In the genomic region with DNA sequence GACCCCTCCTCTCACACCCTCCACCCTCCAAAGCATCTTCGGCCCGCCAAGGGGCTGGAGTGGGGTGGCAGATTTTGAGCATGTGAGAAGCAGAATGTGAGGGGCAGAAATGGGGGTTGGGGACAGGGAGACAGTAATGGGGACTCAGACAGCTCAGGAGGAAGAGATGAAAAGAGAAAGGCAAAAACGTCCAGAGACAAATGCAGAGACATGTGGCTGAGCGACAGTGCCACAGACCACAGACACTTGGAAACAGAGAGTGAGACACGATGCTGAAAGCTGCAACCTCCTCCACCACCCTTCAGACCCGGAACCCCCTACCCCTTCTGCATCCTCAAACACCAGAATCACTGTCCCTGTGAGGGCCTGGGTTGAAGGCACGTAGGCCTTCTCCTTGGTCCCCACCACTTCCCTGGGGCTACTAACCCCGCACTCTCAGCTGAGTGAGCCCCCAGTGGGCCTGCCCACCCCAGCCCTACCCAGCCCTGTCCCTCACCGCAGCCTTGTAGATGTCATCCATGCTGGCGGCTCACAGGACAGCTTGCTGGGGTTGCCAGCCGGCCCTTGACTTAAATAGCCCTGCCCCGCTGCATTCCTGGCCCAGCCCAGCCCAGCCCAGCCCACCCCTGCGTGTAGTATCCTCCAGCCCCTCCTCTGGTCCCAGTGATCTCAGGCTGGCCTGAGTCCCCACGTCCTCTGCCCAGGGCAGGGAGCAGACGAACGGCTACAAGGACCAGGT, we compare ENCODE assay signal across 9 cellular contexts. TPM values are rescaled to one million over a fixed set of nuclear protein-coding genes. Genes with fewer than 3 reads are reported as not detected.
DNase-seq lines count a peak whose midpoint lies in the region; ATAC-seq and TF ChIP-seq lines count a peak whose summit lies in the region.
"Had no signal": no experiment of that assay in that cellular context is flagged by ENCODE, and none has a peak within 500 bp of the region (broad histone marks: within the 10 kb centered on the region; RNA-seq: fewer than 3 reads in every experiment).

A gene (minus strand): TSS at position 546 of the 739 bp plus-strand sequence. CDS start 26 bp downstream, at position 520.

- intact Hi-C loops in uterus (cut with DNase I; ENCODE audit: low total_unique reads): no loop called here

- ATAC-seq in GM21825 (IDR thresholded peaks at IDR 0.05; ENCODE audit: unreplicated experiment): no peak

- TF ChIP-seq CTCF in uterus (IDR thresholded peaks at IDR 0.05): no peak

- peak within 1 kb of the TSS; percentile 90 to 95 for H3K27ac ChIP-seq in uterus

- H3K36me3 Mint-ChIP-seq in activated naive CD4-positive, alpha-beta T cell treated with anti-CD3 and anti-CD28 coated beads, Interleukin-2, amount 10 ng/mL, durations not matched to agents 7 days and 5 days: peaks cover 19% of the 10 kb centered on the region

- H3K36me3 ChIP-seq in uterus: no peaks in the 10 kb centered on the region

- TF ChIP-seq POLR2A in uterus (IDR thresholded peaks at IDR 0.05): no peak

- H3K9me3 Mint-ChIP-seq in activated naive CD4-positive, alpha-beta T cell treated with anti-CD3 and anti-CD28 coated beads, Interleukin-2, amount 10 ng/mL, durations not matched to agents 7 days and 5 days: no peaks in the 10 kb centered on the region

- H3K9me3 ChIP-seq in mononuclear cell (ENCODE audit: low read depth, low read length) (no peaks in the 10 kb centered on the region), uterus (no peaks in the 10 kb centered on the region)

- no peaks in the 10 kb centered on the region for H3K27me3 Mint-ChIP-seq in activated naive CD4-positive, alpha-beta T cell treated with anti-CD3 and anti-CD28 coated beads, Interleukin-2, amount 10 ng/mL, durations not matched to agents 7 days and 5 days

- H3K4me3 ChIP-seq in mononuclear cell (ENCODE audit: low read length) (peak within 1 kb of the TSS; percentile 76), uterus (peak within 1 kb of the TSS; percentile 89 to 97)

- H3K4me1 Mint-ChIP-seq in activated naive CD4-positive, alpha-beta T cell treated with anti-CD3 and anti-CD28 coated beads, Interleukin-2, amount 10 ng/mL, durations not matched to agents 7 days and 5 days: peaks cover 42% of the 10 kb centered on the region

- H3K27me3 ChIP-seq in mononuclear cell (ENCODE audit: insufficient read depth, low read length) (no peaks in the 10 kb centered on the region), uterus (no peaks in the 10 kb centered on the region)

- H3K4me3 Mint-ChIP-seq in activated naive CD4-positive, alpha-beta T cell treated with anti-CD3 and anti-CD28 coated beads, Interleukin-2, amount 10 ng/mL, durations not matched to agents 7 days and 5 days: peak within 1 kb of the TSS; percentile 85

- H3K4me1 ChIP-seq in mononuclear cell (ENCODE audit: insufficient read depth, low read length) (peaks cover 34% of the 10 kb centered on the region), uterus (peaks cover 0 to 7% of the 10 kb centered on the region in 2 donors)

- CTCF ChIA-PET in activated naive CD4-positive, alpha-beta T cell treated with anti-CD3 and anti-CD28 coated beads, Interleukin-2, amount 10 ng/mL, durations not matched to agents 7 days and 5 days (lab: Charles Lee): interaction anchor here (1.4 to 1.9 kb wide), 2 partner anchors 9 to 41 kb away, joined by 5 to 6 read pairs; a partner anchor contains a TSS

- H3K27ac Mint-ChIP-seq in activated naive CD4-positive, alpha-beta T cell treated with anti-CD3 and anti-CD28 coated beads, Interleukin-2, amount 10 ng/mL, durations not matched to agents 7 days and 5 days: peak within 1 kb of the TSS; percentile 91

- DNase-seq in activated naive CD4-positive, alpha-beta T cell treated with anti-CD3 and anti-CD28 coated beads, Interleukin-2, amount 10 ng/mL, durations not matched to agents 7 days and 5 days: no peak
- no peak for DNase-seq in activated naive CD4-positive, alpha-beta T cell (lab: John Stamatoyannopoulos, UW)
- DNase-seq in cerebellar cortex (ENCODE audit: low spot score) (peak; percentile 45), uterus (no peak), HK-2 (ENCODE audit: unreplicated experiment) (no peak)
- DNase-seq in activated CD4-positive, alpha-beta T cell treated with anti-CD3 and anti-CD28 coated beads, Interleukin-2, amount 50 U/mL, for 4 hours: no peak

RNA-seq across cellular contexts. Expression of the gene that starts here (rescaled TPM):
- total RNA-seq in mononuclear cell (0.31 TPM), uterus (1 to 10 TPM in 3 of 4 donors, not detected in 1; 3.0 to 4.4 (median 3.4) TPM)
- total RNA-seq: Daoy had no signal
